In genomic region chr6:144778056-144778455, GRCh38 we compare ENCODE assay signal across 16 cellular contexts.
"Had no signal": no experiment of that assay in that cellular context is flagged by ENCODE, and none has a peak within 500 bp of the region (broad histone marks: within the 10 kb centered on the region; RNA-seq: fewer than 3 reads in every experiment).

No MANE protein-coding gene starts in this region.

- ATAC-seq: activated CD8-positive, alpha-beta T cell treated with anti-CD3 and anti-CD28 coated beads, Interleukin-2, amount 10 ng/mL, durations not matched to agents 7 days and 5 days; activated T-helper 17 cell treated with anti-CD3 and anti-CD28 coated beads, Interleukin-2, amount 50 U/mL, for 72 hours; gastroesophageal sphincter; heart right ventricle; left lobe of liver; sciatic nerve had no signal

- H3K27ac Mint-ChIP-seq: activated CD8-positive, alpha-beta T cell treated with anti-CD3 and anti-CD28 coated beads, Interleukin-2, amount 10 ng/mL, durations not matched to agents 7 days and 5 days; activated T-helper 17 cell treated with anti-CD3 and anti-CD28 coated beads, Interleukin-2, amount 50 U/mL, for 72 hours had no signal

- H3K4me3 ChIP-seq: gastroesophageal sphincter, heart right ventricle, stomach, testis, upper lobe of left lung had no signal

- FAIRE-seq: astrocyte, endometrium, keratinocyte had no signal

- H3K4me1 ChIP-seq: gastroesophageal sphincter, heart right ventricle, stomach, testis, upper lobe of left lung had no signal

- H3K27ac ChIP-seq: gastroesophageal sphincter, heart right ventricle, stomach, testis, upper lobe of left lung had no signal

- H3K9me3 Mint-ChIP-seq: activated T-helper 17 cell treated with anti-CD3 and anti-CD28 coated beads, Interleukin-2, amount 50 U/mL, for 72 hours had no signal

- H3K27me3 ChIP-seq: gastroesophageal sphincter, heart right ventricle, stomach, testis, upper lobe of left lung had no signal

- H3K4me3 Mint-ChIP-seq: activated CD8-positive, alpha-beta T cell treated with anti-CD3 and anti-CD28 coated beads, Interleukin-2, amount 10 ng/mL, durations not matched to agents 7 days and 5 days; activated T-helper 17 cell treated with anti-CD3 and anti-CD28 coated beads, Interleukin-2, amount 50 U/mL, for 72 hours had no signal

- DNase-seq: activated CD4-positive, alpha-beta T cell treated with anti-CD3 and anti-CD28 coated beads for 4 hours; activated CD8-positive, alpha-beta T cell treated with anti-CD3 and anti-CD28 coated beads, Interleukin-2, amount 10 ng/mL, durations not matched to agents 7 days and 5 days; activated naive CD4-positive, alpha-beta T cell treated with Interleukin-2 at 50 U/mL for 16 hours; heart right ventricle; midbrain; stomach; T-helper 2 cell; testis; upper lobe of left lung had no signal

- H3K27me3 Mint-ChIP-seq: activated T-helper 17 cell treated with anti-CD3 and anti-CD28 coated beads, Interleukin-2, amount 50 U/mL, for 72 hours had no signal

- H3K9me3 ChIP-seq: gastroesophageal sphincter, heart right ventricle, stomach, testis, upper lobe of left lung had no signal
